Comparison of ENCODE assay signal across 10 cellular contexts in genomic region chr11:121590772-121591404, GRCh38.
DNase-seq lines count a peak whose midpoint lies in the region; ATAC-seq and TF ChIP-seq lines count a peak whose summit lies in the region.
"Had no signal": no experiment of that assay in that cellular context is flagged by ENCODE, and none has a peak within 500 bp of the region (broad histone marks: within the 10 kb centered on the region; RNA-seq: fewer than 3 reads in every experiment).

No MANE protein-coding gene starts in this region.

- no peaks in the 10 kb centered on the region for H3K9me2 ChIP-seq in HCT116 (ENCODE audit: insufficient read depth)

- H3K9ac ChIP-seq in HCT116 (ENCODE audit: low read length) = no peak overlapping the region

- no peak overlapping the region for H3K4me3 Mint-ChIP-seq in activated CD8-positive, alpha-beta T cell treated with anti-CD3 and anti-CD28 coated beads, Interleukin-2, amount 10 ng/mL, durations not matched to agents 7 days and 5 days
- peak overlapping the region; percentile 59 for H3K4me3 Mint-ChIP-seq in natural killer cell treated with Interleukin-12 subunit alpha and Interleukin-12 subunit beta and Interleukin-15 and Interleukin-18, amount 100 ng/mL, for 72 hours
- H3K4me3 Mint-ChIP-seq: type B pancreatic cell had no signal

- no peaks in the 10 kb centered on the region for H4K20me1 ChIP-seq in HCT116 (ENCODE audit: insufficient read depth)

- ATAC-seq in GM18517 (IDR thresholded peaks at IDR 0.05; ENCODE audit: unreplicated experiment) (peak; percentile 15), HCT116 (peak; percentile 13; the same call in 1 of the 2 replicates), HG02588 (IDR thresholded peaks at IDR 0.05; ENCODE audit: unreplicated experiment) (no peak)
- ATAC-seq in activated CD8-positive, alpha-beta T cell treated with anti-CD3 and anti-CD28 coated beads, Interleukin-2, amount 10 ng/mL, durations not matched to agents 7 days and 5 days = peak; percentile 37
- peak in 1 of 2 donors; percentile 4 for ATAC-seq in natural killer cell treated with Interleukin-12 subunit alpha and Interleukin-12 subunit beta and Interleukin-15 and Interleukin-18, amount 100 ng/mL, for 72 hours

- no peaks in the 10 kb centered on the region for H3K79me2 ChIP-seq in HCT116 (ENCODE audit: insufficient read depth, low read length)

- no peak for TF ChIP-seq RAD21 in HCT116 (IDR thresholded peaks at IDR 0.05; ENCODE audit: low read depth)

- H3K4me1 Mint-ChIP-seq in activated CD8-positive, alpha-beta T cell treated with anti-CD3 and anti-CD28 coated beads, Interleukin-2, amount 10 ng/mL, durations not matched to agents 7 days and 5 days (ENCODE audit: low read depth) = peaks cover 12% of the 10 kb centered on the region
- H3K4me1 Mint-ChIP-seq in natural killer cell treated with Interleukin-12 subunit alpha and Interleukin-12 subunit beta and Interleukin-15 and Interleukin-18, amount 100 ng/mL, for 72 hours (ENCODE audit: low read depth in 2 of 2) = peaks cover 33 to 36% of the 10 kb centered on the region in 2 donors

- intact Hi-C loops in HCT116 (cut with micrococcal nuclease) = loop anchor here (1.0 to 10.0 kb wide), 9 partner anchors 139 to 1080 kb away; partner anchors contain the start of genes GRIK4, SORL1 and SORL1-AS1

- H3K4me2 ChIP-seq in HCT116 (ENCODE audit: low read length) = no peak overlapping the region
- H3K4me2 ChIP-seq: PC-9 had no signal

- no peak for TF ChIP-seq POLR2A in HCT116 (IDR thresholded peaks at IDR 0.05; ENCODE audit: borderline replicate concordance, extremely low read depth, insufficient read depth, insufficient read length)

- RAD21 ChIA-PET in HCT116 (lab: Charles Lee; ENCODE audit: low non-redundant PET in 1 of 2, low total read pairs in 2 of 2, uncharacterized antibody in 2 of 2, unreplicated experiment in 2 of 2) = interaction anchor here (1.0 to 1.5 kb wide), 3 partner anchors 127 to 396 kb away, joined by 3 to 4 read pairs (median 4); no protein-coding TSS in a partner anchor

- CTCF ChIA-PET in HCT116 (lab: Charles Lee) = interaction anchor here (0.7 to 3.0 kb wide), 9 partner anchors 11 to 915 kb away, joined by 3 to 18 read pairs (median 6); no protein-coding TSS in a partner anchor
- CTCF ChIA-PET in activated CD8-positive, alpha-beta T cell treated with anti-CD3 and anti-CD28 coated beads, Interleukin-2, amount 10 ng/mL, durations not matched to agents 7 days and 5 days (lab: Charles Lee) = interaction anchor here (0.6 to 4.7 kb wide), 32 partner anchors 10 to 396 kb away, joined by 3 to 29 read pairs (median 4); partner anchors contain the start of genes SC5D, SORL1 and SORL1-AS1

- DNase-seq in HCT116 (ENCODE audit: low read depth, low spot score) = no peak
- no peak for DNase-seq in activated CD8-positive, alpha-beta T cell treated with anti-CD3 and anti-CD28 coated beads, Interleukin-2, amount 10 ng/mL, durations not matched to agents 7 days and 5 days
- DNase-seq in natural killer cell treated with Interleukin-12 subunit alpha and Interleukin-12 subunit beta and Interleukin-15 and Interleukin-18, amount 100 ng/mL, for 72 hours (ENCODE audit: low spot score) = no peak
- no peak for DNase-seq in MV-4-11 (lab: John Stamatoyannopoulos, UW)
- no peak for DNase-seq in HUDEP-2 (lab: John Stamatoyannopoulos, UW; ENCODE audit: unreplicated experiment in 76 of 76)
- DNase-seq in KG1 (lab: John Stamatoyannopoulos, UW) = no peak

- no peaks in the 10 kb centered on the region for H3K36me3 ChIP-seq in HCT116 (ENCODE audit: control insufficient read depth in 1 of 2, insufficient read depth in 2 of 2, low read length in 2 of 2)

- H3K27me3 Mint-ChIP-seq in activated CD8-positive, alpha-beta T cell treated with anti-CD3 and anti-CD28 coated beads, Interleukin-2, amount 10 ng/mL, durations not matched to agents 7 days and 5 days (ENCODE audit: low read depth) = no peaks in the 10 kb centered on the region
- H3K27me3 Mint-ChIP-seq in natural killer cell treated with Interleukin-12 subunit alpha and Interleukin-12 subunit beta and Interleukin-15 and Interleukin-18, amount 100 ng/mL, for 72 hours = no peaks in the 10 kb centered on the region
- H3K27me3 Mint-ChIP-seq: type B pancreatic cell had no signal

- H3K27ac Mint-ChIP-seq in activated CD8-positive, alpha-beta T cell treated with anti-CD3 and anti-CD28 coated beads, Interleukin-2, amount 10 ng/mL, durations not matched to agents 7 days and 5 days = peak overlapping the region; percentile 63
- H3K27ac Mint-ChIP-seq in natural killer cell treated with Interleukin-12 subunit alpha and Interleukin-12 subunit beta and Interleukin-15 and Interleukin-18, amount 100 ng/mL, for 72 hours = peak overlapping the region; percentile 88 to 94
- H3K27ac Mint-ChIP-seq: type B pancreatic cell had no signal

- TF ChIP-seq CTCF in HCT116 (IDR thresholded peaks at IDR 0.05 in 2 of 3, conservative IDR thresholded peaks at IDR 0.05 in 1 of 3; ENCODE audit: borderline replicate concordance in 1 of 3, insufficient read depth in 1 of 3, low read depth in 2 of 3, low read length in 2 of 3) = no peak

- no peak overlapping the region for H3K4me3 ChIP-seq in HCT116 (replicated peaks in 1 of 2; ENCODE audit: low read depth in 1 of 2, low read length in 2 of 2)
- H3K4me3 ChIP-seq: PC-9 had no signal

- POLR2A ChIA-PET in HCT116 (lab: Charles Lee) = no interaction called here
- POLR2A ChIA-PET in activated CD8-positive, alpha-beta T cell treated with anti-CD3 and anti-CD28 coated beads, Interleukin-2, amount 10 ng/mL, durations not matched to agents 7 days and 5 days (lab: Charles Lee) = no interaction called here

- peaks cover 5 to 9% of the 10 kb centered on the region in 2 experiments; a peak in 3 of 4 replicates for H3K4me1 ChIP-seq in HCT116 (ENCODE audit: control insufficient read depth in 1 of 2, insufficient read depth in 2 of 2, low read length in 2 of 2)

- no peaks in the 10 kb centered on the region for H3K9me3 ChIP-seq in HCT116 (ENCODE audit: control insufficient read depth in 1 of 2, insufficient read depth in 1 of 2, low read depth in 1 of 2, low read length in 2 of 2)

- H3K9me3 Mint-ChIP-seq in activated CD8-positive, alpha-beta T cell treated with anti-CD3 and anti-CD28 coated beads, Interleukin-2, amount 10 ng/mL, durations not matched to agents 7 days and 5 days (ENCODE audit: insufficient read depth) = no peaks in the 10 kb centered on the region
- H3K9me3 Mint-ChIP-seq in natural killer cell treated with Interleukin-12 subunit alpha and Interleukin-12 subunit beta and Interleukin-15 and Interleukin-18, amount 100 ng/mL, for 72 hours = no peaks in the 10 kb centered on the region
- H3K9me3 Mint-ChIP-seq: type B pancreatic cell had no signal

- no peak overlapping the region for H2AFZ ChIP-seq in HCT116 (ENCODE audit: low read depth, low read length, poor library complexity, severe bottlenecking)
- H2AFZ ChIP-seq: PC-9 had no signal

- H3K27ac ChIP-seq in HCT116 (ENCODE audit: low read depth, low read length) = no peak overlapping the region
- H3K27ac ChIP-seq: PC-9 had no signal

- no TSS peak for BruUV-seq in HCT116 (replicated peaks; lab: Mats Ljungman, UMichigan)

- peaks cover 75% of the 10 kb centered on the region for H3K36me3 Mint-ChIP-seq in activated CD8-positive, alpha-beta T cell treated with anti-CD3 and anti-CD28 coated beads, Interleukin-2, amount 10 ng/mL, durations not matched to agents 7 days and 5 days (ENCODE audit: low read depth)
- peaks cover 20% of the 10 kb centered on the region for H3K36me3 Mint-ChIP-seq in natural killer cell treated with Interleukin-12 subunit alpha and Interleukin-12 subunit beta and Interleukin-15 and Interleukin-18, amount 100 ng/mL, for 72 hours

- H3K27me3 ChIP-seq in HCT116 (ENCODE audit: insufficient read depth, low read length) = no peaks in the 10 kb centered on the region

TF ChIP-seq in HCT116, 20 proteins besides CTCF, POLR2A, EP300 and RAD21:
- TF ChIP-seq FOSL1 (IDR thresholded peaks at IDR 0.05; ENCODE audit: low read depth) (no peak), EGR1 (IDR thresholded peaks at IDR 0.05; ENCODE audit: low read depth) (no peak), SIN3A (IDR thresholded peaks at IDR 0.05; ENCODE audit: low read depth) (no peak), EZH2 (IDR thresholded peaks at IDR 0.05) (no peak), SRF (IDR thresholded peaks at IDR 0.05; ENCODE audit: low read depth) (no peak), ZFX (IDR thresholded peaks at IDR 0.05) (no peak), EZH2phosphoT487 (IDR thresholded peaks at IDR 0.05; ENCODE audit: borderline replicate concordance) (no peak), ZNF274 (IDR thresholded peaks at IDR 0.05; ENCODE audit: low read depth, low read length) (no peak)
- TF ChIP-seq, protein P1, sequence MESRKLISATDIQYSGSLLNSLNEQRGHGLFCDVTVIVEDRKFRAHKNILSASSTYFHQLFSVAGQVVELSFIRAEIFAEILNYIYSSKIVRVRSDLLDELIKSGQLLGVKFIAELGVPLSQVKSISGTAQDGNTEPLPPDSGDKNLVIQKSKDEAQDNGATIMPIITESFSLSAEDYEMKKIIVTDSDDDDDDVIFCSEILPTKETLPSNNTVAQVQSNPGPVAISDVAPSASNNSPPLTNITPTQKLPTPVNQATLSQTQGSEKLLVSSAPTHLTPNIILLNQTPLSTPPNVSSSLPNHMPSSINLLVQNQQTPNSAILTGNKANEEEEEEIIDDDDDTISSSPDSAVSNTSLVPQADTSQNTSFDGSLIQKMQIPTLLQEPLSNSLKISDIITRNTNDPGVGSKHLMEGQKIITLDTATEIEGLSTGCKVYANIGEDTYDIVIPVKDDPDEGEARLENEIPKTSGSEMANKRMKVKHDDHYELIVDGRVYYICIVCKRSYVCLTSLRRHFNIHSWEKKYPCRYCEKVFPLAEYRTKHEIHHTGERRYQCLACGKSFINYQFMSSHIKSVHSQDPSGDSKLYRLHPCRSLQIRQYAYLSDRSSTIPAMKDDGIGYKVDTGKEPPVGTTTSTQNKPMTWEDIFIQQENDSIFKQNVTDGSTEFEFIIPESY (IDR thresholded peaks at IDR 0.05; ENCODE audit: extremely low read depth, insufficient replicate concordance, low read length) = no peak
